ENCODE assay signal across 7 cellular contexts in the genomic region with DNA sequence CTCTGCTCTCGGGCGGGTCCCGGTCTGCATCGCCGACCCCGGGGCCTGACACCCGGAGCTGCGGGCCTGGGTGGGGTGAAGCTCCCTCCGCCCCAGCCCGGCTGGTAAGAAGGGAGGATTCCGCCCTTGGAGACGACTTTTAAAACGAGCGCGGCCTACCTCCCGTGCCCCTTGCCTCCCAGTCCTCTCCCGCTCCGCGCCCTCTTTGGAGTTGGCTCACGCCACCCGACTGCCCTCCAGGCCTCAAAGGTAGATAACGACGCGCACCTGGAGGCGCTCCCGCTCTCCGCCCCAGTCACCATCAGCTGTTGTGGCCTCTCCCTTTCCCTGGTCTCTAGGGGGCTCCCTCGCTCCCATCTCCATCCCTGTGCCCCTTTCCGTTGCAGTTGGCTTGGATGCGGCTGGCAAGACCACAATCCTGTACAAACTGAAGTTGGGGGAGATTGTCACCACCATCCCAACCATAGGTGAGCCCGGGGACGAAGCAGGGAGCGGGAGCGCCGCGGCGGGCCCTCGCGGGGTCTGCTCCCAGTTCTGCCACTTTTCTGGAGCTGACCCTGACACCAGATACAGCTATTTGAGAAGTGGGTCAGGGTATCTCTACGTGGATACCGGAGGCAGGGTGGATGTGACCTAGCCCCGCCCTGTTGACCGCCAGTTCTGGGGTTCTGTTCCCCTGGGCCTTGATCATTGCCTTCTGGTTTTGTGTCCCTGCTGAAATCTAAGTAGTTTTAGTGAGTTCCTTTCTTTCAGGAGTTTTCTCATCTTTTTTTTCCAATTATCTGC. TPM values are rescaled to one million over a fixed set of nuclear protein-coding genes. Genes with fewer than 3 reads are reported as not detected.
A peak's percentile ranks its signal among the peaks of the same experiment; 100 is the strongest.
DNase-seq lines count a peak whose midpoint lies in the region; ATAC-seq and TF ChIP-seq lines count a peak whose summit lies in the region.

No MANE protein-coding gene starts in this region.

- H3K27me3 Mint-ChIP-seq in T-helper 2 cell treated with Interferon-gamma antibody and Interleukin-4, amounts not matched to agents 5 μg/mL and 100 μg/mL, for 36 hours (ENCODE audit: low read depth) = no peaks in the 10 kb centered on the region

- H3K9me2 ChIP-seq in HCT116 (ENCODE audit: insufficient read depth) = no peaks in the 10 kb centered on the region
- H3K9me2 ChIP-seq in MM.1S (replicated peaks; ENCODE audit: insufficient read depth, low read length) = no peaks in the 10 kb centered on the region

- H4K20me1 ChIP-seq in HCT116 (ENCODE audit: insufficient read depth) (no peaks in the 10 kb centered on the region), MM.1S (ENCODE audit: insufficient read depth, low read length) (no peaks in the 10 kb centered on the region)

- peaks cover 36% of the 10 kb centered on the region for H3K4me1 Mint-ChIP-seq in T-helper 2 cell treated with Interferon-gamma antibody and Interleukin-4, amounts not matched to agents 5 μg/mL and 100 μg/mL, for 36 hours (ENCODE audit: low read depth)

- H3K4me2 ChIP-seq in HCT116 (ENCODE audit: low read length) (peak overlapping the region; percentile 94), MM.1S (ENCODE audit: low read depth, low read length) (peak overlapping the region; percentile 95)

- H3K27me3 ChIP-seq in HCT116 (ENCODE audit: insufficient read depth, low read length) = no peaks in the 10 kb centered on the region
- H3K27me3 ChIP-seq in MM.1S (replicated peaks; ENCODE audit: insufficient read depth, low read length) = no peaks in the 10 kb centered on the region

- CTCF ChIA-PET in HCT116 (lab: Charles Lee) = interaction anchor here (1.0 to 2.3 kb wide), 4 partner anchors 8 to 620 kb away, joined by 3 to 14 read pairs (median 8); no protein-coding TSS in a partner anchor

- H3K4me3 ChIP-seq in GM12865 (ENCODE audit: low read depth, low read length) (peak overlapping the region; percentile 81), HCT116 (replicated peaks in 1 of 2; ENCODE audit: low read depth in 1 of 2, low read length in 2 of 2) (peak overlapping the region; percentile 76 to 87), MM.1S (ENCODE audit: low read length) (peak overlapping the region; percentile 95)

- POLR2A ChIA-PET in HCT116 (lab: Charles Lee) = interaction anchor here (1.4 kb wide), 1 partner anchor 620 kb away, joined by 3 read pairs; no protein-coding TSS in a partner anchor

- H3K9ac ChIP-seq in HCT116 (ENCODE audit: low read length) = peak overlapping the region; percentile 89
- H3K9ac ChIP-seq in MM.1S (ENCODE audit: low read length) = peak overlapping the region; percentile 96

- no peak for TF ChIP-seq POLR2A in HCT116 (IDR thresholded peaks at IDR 0.05; ENCODE audit: borderline replicate concordance, extremely low read depth, insufficient read depth, insufficient read length)

- TF ChIP-seq RAD21 in HCT116 (IDR thresholded peaks at IDR 0.05; ENCODE audit: low read depth) = no peak

- DNase-seq in GM12865 (ENCODE audit: low read depth) = peak; percentile 27
- peak; percentile 29 for DNase-seq in HCT116 (ENCODE audit: low read depth, low spot score)
- DNase-seq in MM.1S = peak; percentile 65
- DNase-seq in T-helper 2 cell treated with Interferon-gamma antibody and Interleukin-4, amounts not matched to agents 5 μg/mL and 100 μg/mL, for 36 hours (ENCODE audit: low spot score) = no peak
- peak; percentile 69 for DNase-seq in dermis blood vessel endothelial cell
- peak; percentile 91 for DNase-seq in left kidney (ENCODE audit: low read depth, low spot score)
- DNase-seq in stimulated activated CD4-positive, alpha-beta T cell treated with anti-CD3 and anti-CD28 coated beads, Interleukin-4, amount 100 ng/mL, for 1 hour = peak; percentile 25

- H3K9me3 ChIP-seq in HCT116 (ENCODE audit: control insufficient read depth in 1 of 2, insufficient read depth in 1 of 2, low read depth in 1 of 2, low read length in 2 of 2) (no peaks in the 10 kb centered on the region), MM.1S (replicated peaks; ENCODE audit: insufficient read depth, low read length) (no peaks in the 10 kb centered on the region)

- RAD21 ChIA-PET in HCT116 (lab: Charles Lee; ENCODE audit: low non-redundant PET in 1 of 2, low total read pairs in 2 of 2, uncharacterized antibody in 2 of 2, unreplicated experiment in 2 of 2) = no interaction called here

- no peaks in the 10 kb centered on the region for H3F3A ChIP-seq in MM.1S (ENCODE audit: insufficient read depth, low read length)

- ATAC-seq in HCT116 = peak; percentile 63

- no peak overlapping the region for H2AFZ ChIP-seq in HCT116 (ENCODE audit: low read depth, low read length, poor library complexity, severe bottlenecking)
- peak overlapping the region; percentile 96 for H2AFZ ChIP-seq in MM.1S (ENCODE audit: low read length)

- no TSS peak for BruUV-seq in HCT116 (replicated peaks; lab: Mats Ljungman, UMichigan)

- H3K36me3 Mint-ChIP-seq in T-helper 2 cell treated with Interferon-gamma antibody and Interleukin-4, amounts not matched to agents 5 μg/mL and 100 μg/mL, for 36 hours (ENCODE audit: low read depth) = peaks cover 27% of the 10 kb centered on the region

- H3K4me1 ChIP-seq in HCT116 (ENCODE audit: control insufficient read depth in 1 of 2, insufficient read depth in 2 of 2, low read length in 2 of 2) (peaks cover 19 to 39% of the 10 kb centered on the region in 2 experiments; a peak in 3 of 4 replicates), MM.1S (ENCODE audit: low read length) (peaks cover 22% of the 10 kb centered on the region)

- peak overlapping the region; percentile 83 for H3K27ac ChIP-seq in HCT116 (ENCODE audit: low read depth, low read length)
- H3K27ac ChIP-seq in MM.1S (ENCODE audit: low read length) = peak overlapping the region; percentile 51; the same call in 1 of the 2 replicates

- no peaks in the 10 kb centered on the region for H3K9me3 Mint-ChIP-seq in T-helper 2 cell treated with Interferon-gamma antibody and Interleukin-4, amounts not matched to agents 5 μg/mL and 100 μg/mL, for 36 hours

- peak overlapping the region; percentile 98 for H3K27ac Mint-ChIP-seq in T-helper 2 cell treated with Interferon-gamma antibody and Interleukin-4, amounts not matched to agents 5 μg/mL and 100 μg/mL, for 36 hours

- intact Hi-C loops in HCT116 (cut with micrococcal nuclease) = loop anchor here (5.0 kb wide), 2 partner anchors 63 to 197 kb away; partner anchors contain the start of genes SND1 and ZNF800

- peaks cover 11 to 22% of the 10 kb centered on the region in 2 experiments; a peak in 3 of 4 replicates for H3K36me3 ChIP-seq in HCT116 (ENCODE audit: control insufficient read depth in 1 of 2, insufficient read depth in 2 of 2, low read length in 2 of 2)
- peaks cover 8% of the 10 kb centered on the region; the same call in 1 of the 2 replicates for H3K36me3 ChIP-seq in MM.1S (replicated peaks; ENCODE audit: insufficient read depth, low read length)

- peak; percentile 18 for TF ChIP-seq CTCF in GM12865 (IDR thresholded peaks at IDR 0.05; ENCODE audit: insufficient read depth, low read depth, low read length, missing control alignments)
- TF ChIP-seq CTCF in HCT116 (IDR thresholded peaks at IDR 0.05 in 2 of 3, conservative IDR thresholded peaks at IDR 0.05 in 1 of 3; ENCODE audit: borderline replicate concordance in 1 of 3, insufficient read depth in 1 of 3, low read depth in 2 of 3, low read length in 2 of 3) = peak in 2 of 3 experiments; percentile 55 to 65; a peak in 4 of 6 replicates
- TF ChIP-seq CTCF in MM.1S (IDR thresholded peaks at IDR 0.05; ENCODE audit: low read length) = peak; percentile 65

- H3K79me2 ChIP-seq in HCT116 (ENCODE audit: insufficient read depth, low read length) (peaks cover 29% of the 10 kb centered on the region), MM.1S (ENCODE audit: low read length) (peaks cover 32% of the 10 kb centered on the region)

- H3K4me3 Mint-ChIP-seq in T-helper 2 cell treated with Interferon-gamma antibody and Interleukin-4, amounts not matched to agents 5 μg/mL and 100 μg/mL, for 36 hours = peak overlapping the region; percentile 96

TF ChIP-seq in HCT116, 20 proteins besides CTCF, POLR2A, EP300 and RAD21:
- TF ChIP-seq, protein P1, sequence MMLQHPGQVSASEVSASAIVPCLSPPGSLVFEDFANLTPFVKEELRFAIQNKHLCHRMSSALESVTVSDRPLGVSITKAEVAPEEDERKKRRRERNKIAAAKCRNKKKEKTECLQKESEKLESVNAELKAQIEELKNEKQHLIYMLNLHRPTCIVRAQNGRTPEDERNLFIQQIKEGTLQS (IDR thresholded peaks at IDR 0.05) = no peak
- TF ChIP-seq SRF (IDR thresholded peaks at IDR 0.05; ENCODE audit: low read depth) = no peak
- peak; percentile 83 for TF ChIP-seq ZFX (IDR thresholded peaks at IDR 0.05)
- TF ChIP-seq YY1 (IDR thresholded peaks at IDR 0.05; ENCODE audit: extremely low read depth, insufficient replicate concordance, low read depth, low read length) = peak; percentile 73
- TF ChIP-seq, protein P2, sequence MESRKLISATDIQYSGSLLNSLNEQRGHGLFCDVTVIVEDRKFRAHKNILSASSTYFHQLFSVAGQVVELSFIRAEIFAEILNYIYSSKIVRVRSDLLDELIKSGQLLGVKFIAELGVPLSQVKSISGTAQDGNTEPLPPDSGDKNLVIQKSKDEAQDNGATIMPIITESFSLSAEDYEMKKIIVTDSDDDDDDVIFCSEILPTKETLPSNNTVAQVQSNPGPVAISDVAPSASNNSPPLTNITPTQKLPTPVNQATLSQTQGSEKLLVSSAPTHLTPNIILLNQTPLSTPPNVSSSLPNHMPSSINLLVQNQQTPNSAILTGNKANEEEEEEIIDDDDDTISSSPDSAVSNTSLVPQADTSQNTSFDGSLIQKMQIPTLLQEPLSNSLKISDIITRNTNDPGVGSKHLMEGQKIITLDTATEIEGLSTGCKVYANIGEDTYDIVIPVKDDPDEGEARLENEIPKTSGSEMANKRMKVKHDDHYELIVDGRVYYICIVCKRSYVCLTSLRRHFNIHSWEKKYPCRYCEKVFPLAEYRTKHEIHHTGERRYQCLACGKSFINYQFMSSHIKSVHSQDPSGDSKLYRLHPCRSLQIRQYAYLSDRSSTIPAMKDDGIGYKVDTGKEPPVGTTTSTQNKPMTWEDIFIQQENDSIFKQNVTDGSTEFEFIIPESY (IDR thresholded peaks at IDR 0.05; ENCODE audit: extremely low read depth, insufficient replicate concordance, low read length) = no peak

RNA-seq across cellular contexts. Expression of gene ARF5, which starts 0.7 kb away (rescaled TPM):
- 204 TPM for total RNA-seq in HCT116 (2021; ENCODE audit: unreplicated experiment)
- 281 and 294 TPM in 2 replicates for polyA plus RNA-seq in HCT116 (2012)
- 144 and 208 TPM in 2 replicates for total RNA-seq in dermis blood vessel endothelial cell

RNA-seq across cellular contexts. Expression of gene GCC1, which starts 3.5 kb away (rescaled TPM):
- 17.9 TPM for total RNA-seq in HCT116 (2021; ENCODE audit: unreplicated experiment)
- polyA plus RNA-seq in HCT116 (2012) = 14.3 and 15.8 TPM in 2 replicates
- total RNA-seq in dermis blood vessel endothelial cell = 24.9 and 33.4 TPM in 2 replicates

RNA-seq across cellular contexts. Expression of gene FSCN3, which starts 4.6 kb away (rescaled TPM):
- 1.0 TPM for total RNA-seq in HCT116 (2021; ENCODE audit: unreplicated experiment)
- 0.16 and 0.39 TPM in 2 replicates for polyA plus RNA-seq in HCT116 (2012)
- total RNA-seq in dermis blood vessel endothelial cell = 0.42 and 1.7 TPM in 2 replicates

RNA-seq across cellular contexts. Expression of gene PAX4, which starts 29.1 kb away (rescaled TPM):
- not detected for total RNA-seq in HCT116 (2021; ENCODE audit: unreplicated experiment)
- not detected in 2 replicates for polyA plus RNA-seq in HCT116 (2012)
- 0.09 TPM in 1 of 2 replicates, not detected in the other for total RNA-seq in dermis blood vessel endothelial cell
